ENCODE assay signal across 20 cellular contexts in the genomic region with DNA sequence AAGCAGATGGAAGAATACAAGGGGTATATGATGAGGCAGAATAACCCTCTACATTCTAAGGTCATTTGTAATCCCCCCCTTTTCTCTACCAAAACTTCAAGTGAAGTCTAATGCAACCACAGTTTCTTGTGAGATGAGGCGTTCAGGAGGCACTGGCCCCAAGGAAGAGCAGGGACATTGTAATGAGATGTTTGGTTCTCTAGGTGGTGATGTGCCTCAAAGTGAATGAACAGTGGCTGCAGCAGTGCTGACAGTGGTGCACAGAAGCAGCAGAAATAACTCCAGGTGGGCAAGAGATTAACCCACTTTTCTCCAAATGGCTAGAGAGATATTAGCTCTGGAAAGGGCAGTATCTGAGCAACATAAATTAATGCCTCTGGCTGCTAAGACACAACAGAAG. TPM values are rescaled to one million over a fixed set of nuclear protein-coding genes. Genes with fewer than 3 reads are reported as not detected.
DNase-seq lines count a peak whose midpoint lies in the region; ATAC-seq and TF ChIP-seq lines count a peak whose summit lies in the region.
"Had no signal": no experiment of that assay in that cellular context is flagged by ENCODE, and none has a peak within 500 bp of the region (broad histone marks: within the 10 kb centered on the region; RNA-seq: fewer than 3 reads in every experiment).

No MANE protein-coding gene starts in this region.

- H3K9me3 Mint-ChIP-seq in Caco-2 (ENCODE audit: unreplicated experiment) (no peaks in the 10 kb centered on the region), WTC11 (no peaks in the 10 kb centered on the region), neural progenitor cell (no peaks in the 10 kb centered on the region)

- no peaks in the 10 kb centered on the region for H3F3A ChIP-seq in neural progenitor cell (ENCODE audit: low read depth)

- H3K27ac Mint-ChIP-seq in Caco-2 (ENCODE audit: unreplicated experiment), result no peak overlapping the region
- no peak overlapping the region for H3K27ac Mint-ChIP-seq in WTC11
- H3K27ac Mint-ChIP-seq in neural progenitor cell, result no peak overlapping the region
- H3K27ac Mint-ChIP-seq: CD4-positive, alpha-beta memory T cell had no signal

- DNase-seq in Caco-2, result no peak
- DNase-seq in Karpas-422, result peak; percentile 82
- DNase-seq in WTC11 (ENCODE audit: low spot score), result no peak
- DNase-seq in neural progenitor cell (ENCODE audit: low spot score), result peak; percentile 12
- DNase-seq in Peyer's patch, result no peak
- no peak for DNase-seq in AG08395 (ENCODE audit: low spot score)
- no peak for DNase-seq in HCEC 1CT
- DNase-seq: Calu3; CD4-positive, alpha-beta memory T cell; DMS153; NCI-H1092; NCI-H1436; NCI-H1930; NCI-H524 treated with DMSO at 0.1 percent for 48 hours; NK-92 treated with Interleukin-12 subunit alpha and Interleukin-12 subunit beta, amount 100 ng/mL, for 24 hours; SJCRH30; T-helper 1 cell had no signal

- H3K4me2 ChIP-seq in Karpas-422 (ENCODE audit: low read depth, low read length, poor library complexity, severe bottlenecking) (peak overlapping the region; percentile 33), neural progenitor cell (no peak overlapping the region)
- H3K4me2 ChIP-seq: BLaER1 treated with 17β-estradiol and CSF1 and Interleukin-3, amounts not matched to agents 10 nM and 100 nM had no signal

- H3K9ac ChIP-seq in Karpas-422 (ENCODE audit: low read length) (peak overlapping the region; percentile 8; the same call in 1 of the 2 replicates), neural progenitor cell (no peak overlapping the region)
- H3K9ac ChIP-seq: BLaER1 treated with 17β-estradiol and CSF1 and Interleukin-3, amounts not matched to agents 10 nM and 100 nM had no signal

- H3K79me2 ChIP-seq in Karpas-422 (ENCODE audit: low read length), result peaks cover 100% of the 10 kb centered on the region
- H3K79me2 ChIP-seq in neural progenitor cell (ENCODE audit: low read depth), result no peaks in the 10 kb centered on the region

- H3K36me3 Mint-ChIP-seq in Caco-2 (ENCODE audit: insufficient read depth, unreplicated experiment) (no peaks in the 10 kb centered on the region), WTC11 (no peaks in the 10 kb centered on the region), neural progenitor cell (no peaks in the 10 kb centered on the region)
- H3K36me3 Mint-ChIP-seq: CD4-positive, alpha-beta memory T cell had no signal

- H3K4me1 ChIP-seq in Caco-2 (peaks cover 10% of the 10 kb centered on the region), Karpas-422 (ENCODE audit: low read length) (peaks cover 100% of the 10 kb centered on the region), neural progenitor cell (no peaks in the 10 kb centered on the region), Peyer's patch (no peaks in the 10 kb centered on the region)
- H3K4me1 ChIP-seq: BLaER1 treated with 17β-estradiol and CSF1 and Interleukin-3, amounts not matched to agents 10 nM and 100 nM had no signal

- CTCF ChIA-PET in Caco-2 (lab: Charles Lee) (no interaction called here), WTC11 (lab: Charles Lee) (no interaction called here)

- H3K4me3 Mint-ChIP-seq in Caco-2 (ENCODE audit: unreplicated experiment) (no peak overlapping the region), WTC11 (no peak overlapping the region), neural progenitor cell (no peak overlapping the region)
- H3K4me3 Mint-ChIP-seq: CD4-positive, alpha-beta memory T cell had no signal

- TF ChIP-seq POLR2A in Peyer's patch (IDR thresholded peaks at IDR 0.05), result no peak

- H3K9me2 ChIP-seq in Karpas-422 (replicated peaks; ENCODE audit: insufficient read depth, low read length), result no peaks in the 10 kb centered on the region

- peak; percentile 5 to 20 for TF ChIP-seq CTCF in Caco-2 (IDR thresholded peaks at IDR 0.05; ENCODE audit: insufficient read depth in 1 of 2, low read depth in 1 of 2, low read length in 1 of 2, severe bottlenecking in 1 of 2, unreplicated experiment in 1 of 2)
- no peak for TF ChIP-seq CTCF in WTC11 (IDR thresholded peaks at IDR 0.05)
- no peak for TF ChIP-seq CTCF in neural progenitor cell (IDR thresholded peaks at IDR 0.05)
- no peak for TF ChIP-seq CTCF in Peyer's patch (IDR thresholded peaks at IDR 0.05)

- ATAC-seq in WTC11, result peak; percentile 83
- ATAC-seq: HepG2, K562 had no signal

- POLR2A ChIA-PET in Caco-2 (lab: Charles Lee), result no interaction called here
- POLR2A ChIA-PET in WTC11 (lab: Charles Lee), result no interaction called here

- H3K27me3 ChIP-seq in Caco-2 (replicated peaks; ENCODE audit: control insufficient read depth, insufficient read depth, low read length), result no peaks in the 10 kb centered on the region
- H3K27me3 ChIP-seq in Karpas-422 (ENCODE audit: low read length), result no peaks in the 10 kb centered on the region
- H3K27me3 ChIP-seq in neural progenitor cell, result no peaks in the 10 kb centered on the region
- no peaks in the 10 kb centered on the region for H3K27me3 ChIP-seq in Peyer's patch
- H3K27me3 ChIP-seq: BLaER1 treated with 17β-estradiol and CSF1 and Interleukin-3, amounts not matched to agents 10 nM and 100 nM; SJCRH30 had no signal

- H3K36me3 ChIP-seq in Caco-2 (ENCODE audit: control insufficient read depth, insufficient read depth, low read length) (no peaks in the 10 kb centered on the region), Karpas-422 (ENCODE audit: insufficient read depth, low read length) (peaks cover 48% of the 10 kb centered on the region), neural progenitor cell (no peaks in the 10 kb centered on the region), Peyer's patch (no peaks in the 10 kb centered on the region)
- H3K36me3 ChIP-seq: BLaER1 treated with 17β-estradiol and CSF1 and Interleukin-3, amounts not matched to agents 10 nM and 100 nM; SJCRH30 had no signal

- H2AFZ ChIP-seq in Karpas-422 (ENCODE audit: low read length), result no peak overlapping the region
- H2AFZ ChIP-seq in neural progenitor cell (replicated peaks), result no peak overlapping the region

- H3K4me3 ChIP-seq in Caco-2 (ENCODE audit: low read depth, low read length) (no peak overlapping the region), Karpas-422 (ENCODE audit: low read length) (no peak overlapping the region), neural progenitor cell (no peak overlapping the region), Peyer's patch (no peak overlapping the region)
- H3K4me3 ChIP-seq: BLaER1 treated with 17β-estradiol and CSF1 and Interleukin-3, amounts not matched to agents 10 nM and 100 nM; K562; SJCRH30 had no signal

- no peaks in the 10 kb centered on the region for H3K4me1 Mint-ChIP-seq in Caco-2 (ENCODE audit: low read depth, unreplicated experiment)
- H3K4me1 Mint-ChIP-seq in WTC11, result peaks cover 6% of the 10 kb centered on the region
- peaks cover 10% of the 10 kb centered on the region for H3K4me1 Mint-ChIP-seq in neural progenitor cell
- H3K4me1 Mint-ChIP-seq: CD4-positive, alpha-beta memory T cell had no signal

- peak overlapping the region; percentile 54 for H3K27ac ChIP-seq in Karpas-422 (ENCODE audit: low read length)
- no peak overlapping the region for H3K27ac ChIP-seq in neural progenitor cell
- H3K27ac ChIP-seq in Peyer's patch, result no peak overlapping the region
- H3K27ac ChIP-seq: BLaER1 treated with 17β-estradiol and CSF1 and Interleukin-3, amounts not matched to agents 10 nM and 100 nM; SJCRH30 had no signal

- H4K20me1 ChIP-seq in Karpas-422 (ENCODE audit: insufficient read depth, low read depth, low read length) (peaks cover 5% of the 10 kb centered on the region; the same call in 1 of the 2 replicates), neural progenitor cell (ENCODE audit: low read depth) (no peaks in the 10 kb centered on the region)
- H4K20me1 ChIP-seq: BLaER1 treated with 17β-estradiol and CSF1 and Interleukin-3, amounts not matched to agents 10 nM and 100 nM had no signal

- intact Hi-C loops in Caco-2 (cut with micrococcal nuclease; ENCODE audit: unreplicated experiment), result loop anchor here (10.0 kb wide), 1 partner anchor 205 kb away; no protein-coding TSS in a partner anchor

- H3K9me3 ChIP-seq in Caco-2 (no peaks in the 10 kb centered on the region), Karpas-422 (ENCODE audit: low read length) (no peaks in the 10 kb centered on the region), neural progenitor cell (ENCODE audit: low read depth) (no peaks in the 10 kb centered on the region), Peyer's patch (no peaks in the 10 kb centered on the region)
- H3K9me3 ChIP-seq: BLaER1 treated with 17β-estradiol and CSF1 and Interleukin-3, amounts not matched to agents 10 nM and 100 nM; SJCRH30 had no signal

- BruUV-seq in Caco-2 (replicated peaks; lab: Mats Ljungman, UMichigan), result no TSS peak

- peaks cover 7% of the 10 kb centered on the region for H3K27me3 Mint-ChIP-seq in Caco-2 (ENCODE audit: insufficient read depth, unreplicated experiment)
- H3K27me3 Mint-ChIP-seq in WTC11 (ENCODE audit: low read depth), result no peaks in the 10 kb centered on the region
- peaks cover 5% of the 10 kb centered on the region for H3K27me3 Mint-ChIP-seq in neural progenitor cell (ENCODE audit: insufficient read depth, low read depth)

TF ChIP-seq in WTC11, 78 proteins besides CTCF, POLR2A, EP300 and RAD21 (continues in another document):
- no peak for TF ChIP-seq ELF4 (CRISPR knock-in tag; IDR thresholded peaks at IDR 0.05; ENCODE audit: low read depth)
- TF ChIP-seq TEAD4 (CRISPR knock-in tag; IDR thresholded peaks at IDR 0.05), result no peak
- TF ChIP-seq, protein P1, sequence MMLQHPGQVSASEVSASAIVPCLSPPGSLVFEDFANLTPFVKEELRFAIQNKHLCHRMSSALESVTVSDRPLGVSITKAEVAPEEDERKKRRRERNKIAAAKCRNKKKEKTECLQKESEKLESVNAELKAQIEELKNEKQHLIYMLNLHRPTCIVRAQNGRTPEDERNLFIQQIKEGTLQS (CRISPR knock-in tag; conservative IDR thresholded peaks at IDR 0.05), result no peak
- TF ChIP-seq ZNF138 (CRISPR knock-in tag; conservative IDR thresholded peaks at IDR 0.05), result no peak
- no peak for TF ChIP-seq GTF2I (CRISPR knock-in tag; conservative IDR thresholded peaks at IDR 0.05)
- TF ChIP-seq EMX1 (CRISPR knock-in tag; IDR thresholded peaks at IDR 0.05), result no peak

RNA-seq across cellular contexts. Expression of a gene that starts 33.8 kb away (rescaled TPM):
- total RNA-seq in Caco-2 (2022) (not detected in 2 replicates), WTC11 (2021) (2.6 to 3.1 TPM (median 2.9 TPM) in 3 replicates), neural progenitor cell (ENCODE audit: low replicate concordance) (2.9 and 3.7 TPM in 2 replicates), Peyer's patch (1 to 10 TPM in 3 of 4 donors, under 1 TPM in 1; 0.83 to 1.9 (median 1.7) TPM)
- total RNA-seq in Karpas-422 (2014; rRNA removed; shearing (Covaris generic); ENCODE audit: low replicate concordance), result 205 and 360 TPM in 2 replicates
- total RNA-seq: CD4-positive, alpha-beta memory T cell had no signal

Comparison
In these comparisons a context has a peak if more than half of its experiments do, and no peak if none do; other contexts are left out.
1. DNase-seq: peak in Karpas-422 (single experiment) and neural progenitor cell (single experiment); none in Caco-2 (0 of 2), WTC11 (single experiment), Peyer's patch (0 of 3), AG08395 (single experiment) and HCEC 1CT (single experiment).
2. CTCF ChIP-seq: peak in Caco-2 (2 of 2); none in WTC11 (single experiment), neural progenitor cell (single experiment) and Peyer's patch (0 of 6).
3. RNA of a gene that starts 33.8 kb away (total RNA-seq): 205 to 360 TPM in Karpas-422; 2.9 to 3.7 TPM in neural progenitor cell, 2.6 to 3.1 TPM in WTC11, 0.83 to 1.9 TPM in Peyer's patch and not detected in Caco-2; every median in the first group is over 10 times any median in the second.